ENCODE assay signal across 20 cellular contexts in genomic region chr9:20606637-20607036, GRCh38. TPM values are rescaled to one million over a fixed set of nuclear protein-coding genes. Genes with fewer than 3 reads are reported as not detected.
A peak's percentile ranks its signal among the peaks of the same experiment; 100 is the strongest.
DNase-seq lines count a peak whose midpoint lies in the region; ATAC-seq, FAIRE-seq and TF ChIP-seq lines count a peak whose summit lies in the region.
"Had no signal": no experiment of that assay in that cellular context is flagged by ENCODE, and none has a peak within 500 bp of the region (broad histone marks: within the 10 kb centered on the region; RNA-seq: fewer than 3 reads in every experiment).

No MANE protein-coding gene starts in this region.

- H3K4me3 Mint-ChIP-seq in astrocyte (ENCODE audit: unreplicated experiment) = no peak overlapping the region
- H3K4me3 Mint-ChIP-seq in naive thymus-derived CD4-positive, alpha-beta T cell = peak overlapping the region in 7 of 10 donors; percentile 19 to 64 (median 56)
- H3K4me3 Mint-ChIP-seq: immature natural killer cell; stimulated activated effector memory CD8-positive, alpha-beta T cell treated with anti-CD3 and anti-CD28 coated beads, Interleukin-12 subunit alpha, Interleukin-12 subunit beta, amount 100 ng/mL, for 72 hours had no signal

- H3K27ac ChIP-seq in astrocyte (ENCODE audit: low read depth, low read length) = no peak overlapping the region
- H3K27ac ChIP-seq in naive thymus-derived CD4-positive, alpha-beta T cell (ENCODE audit: low read depth, low read length) = peak overlapping the region; percentile 17
- H3K27ac ChIP-seq: upper lobe of right lung had no signal

- H3K27me3 ChIP-seq in astrocyte (ENCODE audit: insufficient read depth, low read length) = no peaks in the 10 kb centered on the region
- H3K27me3 ChIP-seq in naive thymus-derived CD4-positive, alpha-beta T cell (ENCODE audit: control insufficient read depth in 2 of 2, insufficient read depth in 2 of 2, low read length in 2 of 2) = no peaks in the 10 kb centered on the region
- H3K27me3 ChIP-seq: upper lobe of right lung had no signal

- no peaks in the 10 kb centered on the region for H3K9me3 ChIP-seq in astrocyte (ENCODE audit: insufficient read depth, low read depth, low read length)
- H3K9me3 ChIP-seq in naive thymus-derived CD4-positive, alpha-beta T cell (ENCODE audit: control insufficient read depth in 2 of 3, low read length in 3 of 3) = no peaks in the 10 kb centered on the region
- H3K9me3 ChIP-seq: HAP-1, upper lobe of right lung had no signal

- ATAC-seq in naive thymus-derived CD4-positive, alpha-beta T cell = no peak
- ATAC-seq in HG03457 (IDR thresholded peaks at IDR 0.05; ENCODE audit: unreplicated experiment) = no peak
- ATAC-seq: stimulated activated effector memory CD8-positive, alpha-beta T cell treated with anti-CD3 and anti-CD28 coated beads, Interleukin-12 subunit alpha, Interleukin-12 subunit beta, amount 100 ng/mL, for 72 hours; upper lobe of right lung had no signal

- DNase-seq in NCI-H1105 treated with DMSO at 0.1 percent for 48 hours (lab: John Stamatoyannopoulos, UW) = peak; percentile 15
- no peak for DNase-seq in NCI-H1105 (lab: John Stamatoyannopoulos, UW)
- no peak for DNase-seq in GM18507 (ENCODE audit: extremely low spot score, insufficient read length, low read depth)
- no peak for DNase-seq in astrocyte (ENCODE audit: low read depth)
- DNase-seq in naive thymus-derived CD4-positive, alpha-beta T cell = no peak
- no peak for DNase-seq in HTR-8/SVneo (ENCODE audit: insufficient read length, low spot score)
- no peak for DNase-seq in iPS-NIHi11 (ENCODE audit: low spot score)
- DNase-seq: 8988T; activated CD4-positive, alpha-beta T cell treated with anti-CD3 and anti-CD28 coated beads, Interleukin-2, amount 50 U/mL, for 1 hour; activated T-cell treated with anti-CD3 and anti-CD28 coated beads for 4 hours; C1 segment of cervical spinal cord; DND-41; effector CD8-positive, alpha-beta T cell; immature natural killer cell; mammary epithelial cell; upper lobe of right lung had no signal

- no peak overlapping the region for H3K4me2 ChIP-seq in astrocyte (ENCODE audit: low read length)

- peak overlapping the region; percentile 1 for H3K27ac Mint-ChIP-seq in astrocyte (ENCODE audit: unreplicated experiment)
- peak overlapping the region in 8 of 9 donors; percentile 2 to 86 (median 60) for H3K27ac Mint-ChIP-seq in naive thymus-derived CD4-positive, alpha-beta T cell
- H3K27ac Mint-ChIP-seq: immature natural killer cell; stimulated activated effector memory CD8-positive, alpha-beta T cell treated with anti-CD3 and anti-CD28 coated beads, Interleukin-12 subunit alpha, Interleukin-12 subunit beta, amount 100 ng/mL, for 72 hours had no signal

- no peaks in the 10 kb centered on the region for H3K27me3 Mint-ChIP-seq in astrocyte (ENCODE audit: low read depth, unreplicated experiment)
- H3K27me3 Mint-ChIP-seq in naive thymus-derived CD4-positive, alpha-beta T cell = no peaks in the 10 kb centered on the region

- H3K9ac ChIP-seq in astrocyte (ENCODE audit: low read length) = no peak overlapping the region

- no peaks in the 10 kb centered on the region for H3K9me3 Mint-ChIP-seq in astrocyte (ENCODE audit: unreplicated experiment)
- no peaks in the 10 kb centered on the region for H3K9me3 Mint-ChIP-seq in naive thymus-derived CD4-positive, alpha-beta T cell
- H3K9me3 Mint-ChIP-seq: immature natural killer cell; stimulated activated effector memory CD8-positive, alpha-beta T cell treated with anti-CD3 and anti-CD28 coated beads, Interleukin-12 subunit alpha, Interleukin-12 subunit beta, amount 100 ng/mL, for 72 hours had no signal

- no peak overlapping the region for H3K4me3 ChIP-seq in astrocyte (ENCODE audit: insufficient read depth, low read depth, low read length)
- no peak overlapping the region for H3K4me3 ChIP-seq in naive thymus-derived CD4-positive, alpha-beta T cell (ENCODE audit: low read length)
- H3K4me3 ChIP-seq: HAP-1, upper lobe of right lung had no signal

- H3K36me3 ChIP-seq in astrocyte (ENCODE audit: insufficient read depth, low read length) = no peaks in the 10 kb centered on the region
- H3K36me3 ChIP-seq in naive thymus-derived CD4-positive, alpha-beta T cell (ENCODE audit: control insufficient read depth in 2 of 3, insufficient read depth in 3 of 3, low read length in 3 of 3) = no peaks in the 10 kb centered on the region
- H3K36me3 ChIP-seq: HAP-1, upper lobe of right lung had no signal

- peaks cover 27% of the 10 kb centered on the region for H3K4me1 Mint-ChIP-seq in astrocyte (ENCODE audit: low read depth, unreplicated experiment)
- H3K4me1 Mint-ChIP-seq in naive thymus-derived CD4-positive, alpha-beta T cell = peaks cover 40 to 96% (median 90%) of the 10 kb centered on the region in 7 donors

- H3K4me1 ChIP-seq in astrocyte (ENCODE audit: insufficient read depth, low read length) = no peaks in the 10 kb centered on the region
- peaks cover 0 to 45% of the 10 kb centered on the region in 2 donors for H3K4me1 ChIP-seq in naive thymus-derived CD4-positive, alpha-beta T cell (ENCODE audit: control insufficient read depth in 2 of 2, insufficient read depth in 2 of 2, low read length in 2 of 2)

- intact Hi-C loops in naive thymus-derived CD4-positive, alpha-beta T cell (cut with micrococcal nuclease) = no loop called here

- POLR2A ChIA-PET in naive thymus-derived CD4-positive, alpha-beta T cell (lab: Charles Lee) = interaction anchor here (0.8 kb wide), 1 partner anchor 11 kb away, joined by 3 read pairs; no protein-coding TSS in a partner anchor

- CTCF ChIA-PET in naive thymus-derived CD4-positive, alpha-beta T cell (lab: Charles Lee) = no interaction called here

- no peak for TF ChIP-seq CTCF in astrocyte (IDR thresholded peaks at IDR 0.05; ENCODE audit: insufficient read depth, low read depth, low read length)

- no peaks in the 10 kb centered on the region for H3K36me3 Mint-ChIP-seq in astrocyte (ENCODE audit: low read depth, unreplicated experiment)
- H3K36me3 Mint-ChIP-seq in naive thymus-derived CD4-positive, alpha-beta T cell = peaks cover 0 to 8% (median 4%) of the 10 kb centered on the region in 5 donors
- H3K36me3 Mint-ChIP-seq: immature natural killer cell; stimulated activated effector memory CD8-positive, alpha-beta T cell treated with anti-CD3 and anti-CD28 coated beads, Interleukin-12 subunit alpha, Interleukin-12 subunit beta, amount 100 ng/mL, for 72 hours had no signal

- H3K79me2 ChIP-seq in astrocyte (ENCODE audit: insufficient read depth, low read length) = peaks cover 28% of the 10 kb centered on the region

- FAIRE-seq in GM18507 (lab: Jason Lieb, UNC) (peak; percentile 31), astrocyte (lab: Jason Lieb, UNC) (peak; percentile 13), HTR-8/SVneo (lab: Jason Lieb, UNC) (no peak)
- FAIRE-seq: TTC549 had no signal

- no peak overlapping the region for H2AFZ ChIP-seq in astrocyte (ENCODE audit: low read depth, low read length)

- H4K20me1 ChIP-seq in astrocyte (ENCODE audit: insufficient read depth, low read length) = no peaks in the 10 kb centered on the region

RNA-seq across cellular contexts. Expression of gene MLLT3, which starts 15.7 kb away (rescaled TPM):
- total RNA-seq in astrocyte = 35.1 and 41.6 TPM in 2 replicates
- total RNA-seq in naive thymus-derived CD4-positive, alpha-beta T cell = 10 to 100 TPM; 40.9 to 85.3 (median 71.3) TPM
- 10 to 100 TPM; 62.6 to 64.8 TPM for polyA plus RNA-seq in naive thymus-derived CD4-positive, alpha-beta T cell
